ENCODE assay signal across 8 cellular contexts in genomic region chr12:10212623-10213131, GRCh38. TPM values are rescaled to one million over a fixed set of nuclear protein-coding genes. Genes with fewer than 3 reads are reported as not detected.
A peak's percentile ranks its signal among the peaks of the same experiment; 100 is the strongest.
DNase-seq lines count a peak whose midpoint lies in the region; TF ChIP-seq lines count a peak whose summit lies in the region.

Gene GABARAPL1, plus strand, starts transcription at chr12:10212877. Its CDS starts 253 bp downstream, at chr12:10213130.

- DNase-seq in EH (ENCODE audit: low read depth) = peak; percentile 86
- peak; percentile 78 for DNase-seq in HCEC 1CT
- peak; percentile 24 for DNase-seq in NCI-H1417 treated with DMSO at 0.1 percent for 48 hours (lab: John Stamatoyannopoulos, UW)
- peak; percentile 84 to 85 for DNase-seq in breast epithelium (ENCODE audit: low spot score in 2 of 2)
- peak; percentile 90 for DNase-seq in iPS-NIHi11 (ENCODE audit: low spot score)
- no peak for DNase-seq in KG1 (lab: John Stamatoyannopoulos, UW)

- H3K4me3 ChIP-seq in WI38 (ENCODE audit: low read depth, low read length) (peak within 1 kb of the TSS; percentile 94), breast epithelium (peak within 1 kb of the TSS; percentile 69 to 91 (median 82)), skeletal muscle tissue (ENCODE audit: low read length in 3 of 3) (peak within 1 kb of the TSS; percentile 85 to 98 (median 95))

- H3K9ac ChIP-seq in skeletal muscle tissue (ENCODE audit: low read depth in 1 of 3, low read length in 3 of 3) = peak within 1 kb of the TSS; percentile 98 to 99 (median 99)

- H3K27me3 ChIP-seq in breast epithelium (no peaks in the 10 kb centered on the region), skeletal muscle tissue (ENCODE audit: control insufficient read depth in 3 of 3, insufficient read depth in 3 of 3, low read length in 3 of 3) (no peaks in the 10 kb centered on the region)

- peak; percentile 68 for TF ChIP-seq POLR2A in breast epithelium (IDR thresholded peaks at IDR 0.05)

- H3K4me1 ChIP-seq in breast epithelium (no peaks in the 10 kb centered on the region), skeletal muscle tissue (ENCODE audit: control insufficient read depth in 3 of 3, insufficient read depth in 3 of 3, low read length in 3 of 3) (peaks cover 8 to 19% (median 15%) of the 10 kb centered on the region in 3 donors)

- H3K9me3 ChIP-seq in breast epithelium = no peaks in the 10 kb centered on the region
- H3K9me3 ChIP-seq in skeletal muscle tissue (ENCODE audit: control insufficient read depth in 3 of 3, low read length in 3 of 3) = no peaks in the 10 kb centered on the region

- peak within 1 kb of the TSS; percentile 99 for H3K27ac ChIP-seq in breast epithelium
- H3K27ac ChIP-seq in skeletal muscle tissue (ENCODE audit: low read depth, low read length) = peak within 1 kb of the TSS; percentile 100

- TF ChIP-seq CTCF in WI38 (IDR thresholded peaks at IDR 0.05; ENCODE audit: low read depth, low read length) = no peak
- TF ChIP-seq CTCF in breast epithelium (IDR thresholded peaks at IDR 0.05) = peak; percentile 9 to 15 (median 11)

- H3K36me3 ChIP-seq in breast epithelium (no peaks in the 10 kb centered on the region), skeletal muscle tissue (ENCODE audit: control insufficient read depth in 3 of 3, insufficient read depth in 3 of 3, low read length in 3 of 3) (peaks cover 0 to 3% (median 0%) of the 10 kb centered on the region in 3 donors)

- intact Hi-C loops in breast epithelium (cut with DNase I; ENCODE audit: low total_unique reads) = no loop called here

RNA-seq across cellular contexts. Expression of gene GABARAPL1, which starts in this region (rescaled TPM):
- 100 to 1,000 TPM; 146 to 182 (median 155) TPM for total RNA-seq in breast epithelium
- total RNA-seq in skeletal muscle tissue = 23.0 TPM
